ENCODE assay signal across 8 cellular contexts in genomic region chr12:50764116-50764860, GRCh38. TPM values are rescaled to one million over a fixed set of nuclear protein-coding genes. Genes with fewer than 3 reads are reported as not detected.
DNase-seq lines count a peak whose midpoint lies in the region; TF ChIP-seq lines count a peak whose summit lies in the region.

No MANE protein-coding gene starts in this region.

- no peaks in the 10 kb centered on the region for H3K36me3 ChIP-seq in HUES48 (ENCODE audit: control insufficient read depth, insufficient read depth, low read length)

- no peaks in the 10 kb centered on the region for H3K27me3 ChIP-seq in HUES48 (ENCODE audit: control insufficient read depth, insufficient read depth, low read length)

- no peak for TF ChIP-seq CTCF in GM20000 (IDR thresholded peaks at IDR 0.05; ENCODE audit: extremely low read depth, missing control alignments)

- H3K4me3 ChIP-seq in HUES48 (ENCODE audit: low read depth, low read length) (peak overlapping the region; percentile 80), skeletal muscle cell (ENCODE audit: low read depth, low read length) (peak overlapping the region; percentile 94)

- peak overlapping the region; percentile 100 for H3K27ac ChIP-seq in HUES48 (ENCODE audit: low read depth, low read length)

- H3K9ac ChIP-seq in HUES48 (ENCODE audit: low read depth, low read length), result peak overlapping the region; percentile 91

- no peaks in the 10 kb centered on the region for H3K9me3 ChIP-seq in HUES48 (ENCODE audit: control insufficient read depth, insufficient read depth, low read length)

- peaks cover 13% of the 10 kb centered on the region for H3K4me1 ChIP-seq in HUES48 (ENCODE audit: control insufficient read depth, insufficient read depth, low read length)

- DNase-seq in DMS53 (lab: John Stamatoyannopoulos, UW) (peak; percentile 94), GM20000 (ENCODE audit: low spot score) (peak; percentile 85), T follicular helper cell (ENCODE audit: low read depth) (peak; percentile 71), amniotic epithelial cell (ENCODE audit: low read depth) (peak; percentile 23), hippocampal formation (lab: John Stamatoyannopoulos, UW) (peak; percentile 62 to 74), skeletal muscle cell (ENCODE audit: low read depth) (no peak), mesenteric fat pad (ENCODE audit: low spot score) (no peak)

RNA-seq across cellular contexts. Expression of gene ATF1, which starts 0.4 kb away (rescaled TPM):
- 29.5 TPM for total RNA-seq in mesenteric fat pad

Comparison
In these comparisons a context has a peak if more than half of its experiments do, and no peak if none do; other contexts are left out.
1. DNase-seq: peak in DMS53 (single experiment), GM20000 (single experiment), T follicular helper cell (single experiment), amniotic epithelial cell (single experiment) and hippocampal formation (2 of 2); none in skeletal muscle cell (single experiment) and mesenteric fat pad (single experiment).